19 cellular contexts compared by ENCODE assay signal in the genomic region with DNA sequence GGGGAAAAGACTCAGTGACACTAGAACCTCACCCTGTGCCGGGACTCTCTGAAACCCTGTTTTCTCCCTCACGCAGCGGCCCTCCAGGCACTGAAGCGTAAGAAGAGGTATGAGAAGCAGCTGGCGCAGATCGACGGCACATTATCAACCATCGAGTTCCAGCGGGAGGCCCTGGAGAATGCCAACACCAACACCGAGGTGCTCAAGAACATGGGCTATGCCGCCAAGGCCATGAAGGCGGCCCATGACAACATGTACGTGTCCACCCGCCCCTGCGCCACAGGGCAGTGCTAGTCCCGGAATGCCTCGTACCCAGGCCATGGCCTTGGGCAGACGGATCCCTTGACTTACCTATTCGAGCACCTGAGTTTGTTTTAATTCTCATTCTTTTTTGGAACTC. TPM values are rescaled to one million over a fixed set of nuclear protein-coding genes. Genes with fewer than 3 reads are reported as not detected.
DNase-seq lines count a peak whose midpoint lies in the region; ATAC-seq, FAIRE-seq and TF ChIP-seq lines count a peak whose summit lies in the region.
"Had no signal": no experiment of that assay in that cellular context is flagged by ENCODE, and none has a peak within 500 bp of the region (broad histone marks: within the 10 kb centered on the region; RNA-seq: fewer than 3 reads in every experiment).

No MANE protein-coding gene starts in this region.

- peaks cover 33% of the 10 kb centered on the region for H3K36me3 Mint-ChIP-seq in WTC11
- H3K36me3 Mint-ChIP-seq in naive thymus-derived CD4-positive, alpha-beta T cell: peaks cover 0 to 44% (median 24%) of the 10 kb centered on the region in 5 donors
- H3K36me3 Mint-ChIP-seq in activated T-cell treated with anti-CD3 and anti-CD28 coated beads, Interleukin-2, amount 50 U/mL, for 24 hours (ENCODE audit: low read depth): peaks cover 64% of the 10 kb centered on the region

- H3K27me3 ChIP-seq in HepG2 (ENCODE audit: control insufficient read depth in 1 of 2, insufficient read depth in 2 of 2, low read length in 2 of 2) (no peaks in the 10 kb centered on the region), right lobe of liver (no peaks in the 10 kb centered on the region), prostate gland (replicated peaks; ENCODE audit: insufficient read depth) (no peaks in the 10 kb centered on the region)
- H3K27me3 ChIP-seq in naive thymus-derived CD4-positive, alpha-beta T cell (ENCODE audit: control insufficient read depth in 2 of 2, insufficient read depth in 2 of 2, low read length in 2 of 2): no peaks in the 10 kb centered on the region
- H3K27me3 ChIP-seq: BLaER1 had no signal

- no peak overlapping the region for H3K4me3 Mint-ChIP-seq in WTC11
- peak overlapping the region in 1 of 10 donors; percentile 20 for H3K4me3 Mint-ChIP-seq in naive thymus-derived CD4-positive, alpha-beta T cell
- no peak overlapping the region for H3K4me3 Mint-ChIP-seq in activated T-cell treated with anti-CD3 and anti-CD28 coated beads, Interleukin-2, amount 50 U/mL, for 24 hours
- H3K4me3 Mint-ChIP-seq: CD8-positive, alpha-beta memory T cell had no signal

- TF ChIP-seq EP300 in HepG2 (IDR thresholded peaks at IDR 0.05; ENCODE audit: low read depth in 2 of 2, low read length in 2 of 2) (no peak), HepG2 (CRISPR knock-in tag; IDR thresholded peaks at IDR 0.05; ENCODE audit: borderline replicate concordance) (no peak)

- H3K4me2 ChIP-seq in HepG2 (ENCODE audit: low read depth, low read length): no peak overlapping the region
- H3K4me2 ChIP-seq: BLaER1 had no signal

- 97% methylated on average over 19 of the region's 19 CpGs for WGBS in HepG2 (ENCODE audit: low lambda C conversion rate)
- 98% methylated on average over 4 of the region's 19 CpGs for WGBS in right lobe of liver (ENCODE audit: insufficient coverage, low coverage, low lambda C conversion rate, missing lambda C conversion rate)
- WGBS in prostate gland: 96% methylated on average over 19 of the region's 19 CpGs

- POLR2A ChIA-PET in HepG2 (lab: Yijun Ruan, JAX) (no interaction called here), WTC11 (lab: Charles Lee) (no interaction called here)
- POLR2A ChIA-PET in naive thymus-derived CD4-positive, alpha-beta T cell (lab: Charles Lee): no interaction called here

- H2AFZ ChIP-seq in HepG2 (ENCODE audit: low read length): no peak overlapping the region

- H3K79me2 ChIP-seq in HepG2 (ENCODE audit: insufficient read depth, low read length): peaks cover 38% of the 10 kb centered on the region

- no peak for TF ChIP-seq RAD21 in HepG2 (CRISPR knock-in tag; IDR thresholded peaks at IDR 0.05)

- CTCF ChIA-PET in HepG2 (lab: Yijun Ruan, JAX; ENCODE audit: low intra/inter-chr PET ratio, low total read pairs) (no interaction called here), WTC11 (lab: Charles Lee) (interaction anchor here (1.2 kb wide), 1 partner anchor 34 kb away, joined by 3 read pairs; no protein-coding TSS in a partner anchor)
- CTCF ChIA-PET in naive thymus-derived CD4-positive, alpha-beta T cell (lab: Charles Lee): interaction anchor here (0.9 kb wide), 1 partner anchor 16 kb away, joined by 3 read pairs; no protein-coding TSS in a partner anchor

- H3K36me3 ChIP-seq in HepG2 (replicated peaks in 1 of 2; ENCODE audit: control insufficient read depth in 1 of 2, insufficient read depth in 2 of 2, low read length in 2 of 2) (peaks cover 37 to 46% of the 10 kb centered on the region in 2 experiments), right lobe of liver (peaks cover 0 to 29% (median 6%) of the 10 kb centered on the region in 4 donors), prostate gland (no peaks in the 10 kb centered on the region)
- H3K36me3 ChIP-seq in naive thymus-derived CD4-positive, alpha-beta T cell (ENCODE audit: control insufficient read depth in 2 of 3, insufficient read depth in 3 of 3, low read length in 3 of 3): peaks cover 0 to 28% (median 5%) of the 10 kb centered on the region in 3 experiments

- TF ChIP-seq POLR2A in HepG2 (IDR thresholded peaks at IDR 0.05; ENCODE audit: insufficient read depth in 1 of 2, low read depth in 2 of 2, low read length in 2 of 2) (no peak), right lobe of liver (IDR thresholded peaks at IDR 0.05) (no peak), prostate gland (IDR thresholded peaks at IDR 0.05) (no peak)

- H3K4me3 ChIP-seq in HepG2 (replicated peaks in 1 of 3; ENCODE audit: insufficient read depth in 1 of 3, low read depth in 2 of 3, low read length in 3 of 3) (no peak overlapping the region), right lobe of liver (no peak overlapping the region), prostate gland (no peak overlapping the region)
- H3K4me3 ChIP-seq in naive thymus-derived CD4-positive, alpha-beta T cell (ENCODE audit: low read length): no peak overlapping the region
- H3K4me3 ChIP-seq: BLaER1, HAP-1 had no signal

- H3K4me1 ChIP-seq in HepG2 (ENCODE audit: insufficient read depth, low read length): peaks cover 23% of the 10 kb centered on the region
- H3K4me1 ChIP-seq in right lobe of liver: peaks cover 0 to 11% (median 0%) of the 10 kb centered on the region in 4 donors
- H3K4me1 ChIP-seq in naive thymus-derived CD4-positive, alpha-beta T cell (ENCODE audit: control insufficient read depth in 2 of 2, insufficient read depth in 2 of 2, low read length in 2 of 2): peaks cover 4 to 41% of the 10 kb centered on the region in 2 donors
- H3K4me1 ChIP-seq in prostate gland (replicated peaks): peaks cover 11% of the 10 kb centered on the region

- no peaks in the 10 kb centered on the region for H3K9me3 ChIP-seq in HepG2 (ENCODE audit: low read length)
- H3K9me3 ChIP-seq in right lobe of liver: no peaks in the 10 kb centered on the region
- H3K9me3 ChIP-seq in naive thymus-derived CD4-positive, alpha-beta T cell (ENCODE audit: control insufficient read depth in 2 of 3, low read length in 3 of 3): no peaks in the 10 kb centered on the region
- H3K9me3 ChIP-seq in prostate gland: no peaks in the 10 kb centered on the region
- H3K9me3 ChIP-seq: BLaER1, Caco-2, HAP-1 had no signal

- no peaks in the 10 kb centered on the region for H3K9me3 Mint-ChIP-seq in WTC11
- no peaks in the 10 kb centered on the region for H3K9me3 Mint-ChIP-seq in naive thymus-derived CD4-positive, alpha-beta T cell
- no peaks in the 10 kb centered on the region for H3K9me3 Mint-ChIP-seq in activated T-cell treated with anti-CD3 and anti-CD28 coated beads, Interleukin-2, amount 50 U/mL, for 24 hours
- H3K9me3 Mint-ChIP-seq: CD8-positive, alpha-beta memory T cell had no signal

- FAIRE-seq in HepG2 (lab: Jason Lieb, UNC): no peak
- FAIRE-seq: GM19239 had no signal

- no peak for DNase-seq in HepG2 (ENCODE audit: low spot score)
- DNase-seq in right lobe of liver: no peak
- DNase-seq in WTC11 (ENCODE audit: low spot score): no peak
- no peak for DNase-seq in naive thymus-derived CD4-positive, alpha-beta T cell
- no peak for DNase-seq in prostate gland (ENCODE audit: low spot score)
- DNase-seq in kidney glomerular epithelial cell (lab: John Stamatoyannopoulos, UW): no peak
- DNase-seq in activated T-cell treated with anti-CD3 and anti-CD28 coated beads, Interleukin-2, amount 50 U/mL, for 24 hours: no peak
- DNase-seq: 8988T; AML-193; Caco-2; CD8-positive, alpha-beta memory T cell; DMS53; GF-D8; GOT3 had no signal

- no TSS peak for BruUV-seq in HepG2 (replicated peaks; lab: Mats Ljungman, UMichigan)

- TF ChIP-seq CTCF in HepG2 (CRISPR knock-in tag; IDR thresholded peaks at IDR 0.05): no peak
- TF ChIP-seq CTCF in right lobe of liver (IDR thresholded peaks at IDR 0.05): no peak
- no peak for TF ChIP-seq CTCF in WTC11 (IDR thresholded peaks at IDR 0.05)
- TF ChIP-seq CTCF in prostate gland (IDR thresholded peaks at IDR 0.05): no peak

- intact Hi-C loops in HepG2 (cut with micrococcal nuclease; ENCODE audit: unreplicated experiment) (no loop called here), right lobe of liver (cut with DNase I) (no loop called here), prostate gland (cut with DNase I) (no loop called here)
- intact Hi-C loops in naive thymus-derived CD4-positive, alpha-beta T cell (cut with micrococcal nuclease): no loop called here

- H3K27ac Mint-ChIP-seq in WTC11: peak overlapping the region; percentile 65
- H3K27ac Mint-ChIP-seq in naive thymus-derived CD4-positive, alpha-beta T cell: peak overlapping the region in 5 of 9 donors; percentile 38 to 67 (median 56)
- H3K27ac Mint-ChIP-seq in activated T-cell treated with anti-CD3 and anti-CD28 coated beads, Interleukin-2, amount 50 U/mL, for 24 hours: no peak overlapping the region

- no peak overlapping the region for H3K9ac ChIP-seq in HepG2 (ENCODE audit: insufficient read depth, low read depth, low read length)
- H3K9ac ChIP-seq: BLaER1 had no signal

- H4K20me1 ChIP-seq in HepG2 (ENCODE audit: insufficient read depth, low read length): peaks cover 14% of the 10 kb centered on the region; the same call in 1 of the 2 replicates

- in situ Hi-C loops in HepG2 (cut with HindIII; ENCODE audit: extremely low pct_ligation_motif_present, low pct_unique_long_range_greater_than_20kb): no loop called here

- ATAC-seq in HepG2 (no peak), right lobe of liver (no peak), WTC11 (no peak), HG02981 (IDR thresholded peaks at IDR 0.05; ENCODE audit: unreplicated experiment) (no peak)
- no peak for ATAC-seq in naive thymus-derived CD4-positive, alpha-beta T cell

- no peak overlapping the region for H3K27ac ChIP-seq in HepG2 (ENCODE audit: extremely low read length, insufficient read depth, low read length)
- no peak overlapping the region for H3K27ac ChIP-seq in right lobe of liver
- H3K27ac ChIP-seq in naive thymus-derived CD4-positive, alpha-beta T cell (ENCODE audit: low read depth, low read length): no peak overlapping the region
- no peak overlapping the region for H3K27ac ChIP-seq in prostate gland
- H3K27ac ChIP-seq: BLaER1, HL-60 had no signal

- H3K27me3 Mint-ChIP-seq in WTC11 (ENCODE audit: low read depth): no peaks in the 10 kb centered on the region
- H3K27me3 Mint-ChIP-seq in naive thymus-derived CD4-positive, alpha-beta T cell: no peaks in the 10 kb centered on the region
- H3K27me3 Mint-ChIP-seq in activated T-cell treated with anti-CD3 and anti-CD28 coated beads, Interleukin-2, amount 50 U/mL, for 24 hours: no peaks in the 10 kb centered on the region
- H3K27me3 Mint-ChIP-seq: CD8-positive, alpha-beta memory T cell had no signal

- H3K4me1 Mint-ChIP-seq in WTC11: peaks cover 34% of the 10 kb centered on the region
- H3K4me1 Mint-ChIP-seq in naive thymus-derived CD4-positive, alpha-beta T cell: peaks cover 58 to 97% (median 88%) of the 10 kb centered on the region in 7 donors
- peaks cover 78% of the 10 kb centered on the region for H3K4me1 Mint-ChIP-seq in activated T-cell treated with anti-CD3 and anti-CD28 coated beads, Interleukin-2, amount 50 U/mL, for 24 hours (ENCODE audit: low read depth)

RNA-seq across cellular contexts. Expression of gene CHMP4B, which starts 37.2 kb away (rescaled TPM):
- 40.1 and 55.7 TPM in 2 replicates for total RNA-seq in HepG2 (2016; rRNA removed; fragmentation: Illumina TruSeq; extraction: Trizol)
- total RNA-seq in HepG2 (2016; cell fraction: cytosol; rRNA removed; fragmentation: Illumina TruSeq; extraction: Trizol; ENCODE audit: low read depth): 21.5 and 22.5 TPM in 2 replicates
- total RNA-seq in HepG2 (2016; cell fraction: insoluble cytoplasmic fraction; rRNA removed; fragmentation: Illumina TruSeq; extraction: Trizol): 38.1 and 49.5 TPM in 2 replicates
- 48.4 and 51.3 TPM in 2 replicates for total RNA-seq in HepG2 (2016; cell fraction: membrane; rRNA removed; fragmentation: Illumina TruSeq; extraction: Trizol)
- total RNA-seq in HepG2 (2016; cell fraction: nucleus; rRNA removed; fragmentation: Illumina TruSeq; extraction: Trizol): 20.3 and 20.7 TPM in 2 replicates
- polyA plus RNA-seq in HepG2 (2011; rRNA removed): 45.6 and 53.3 TPM in 2 replicates
- polyA plus RNA-seq in HepG2 (2011; cell fraction: cytosol; rRNA removed): 41.0 and 57.4 TPM in 2 replicates
- 16.8 and 22.7 TPM in 2 replicates for polyA plus RNA-seq in HepG2 (2011; cell fraction: nucleus; rRNA removed)
- 89.7 and 106 TPM in 2 replicates for polyA plus RNA-seq in HepG2 (2012)
- 70.9 and 93.4 TPM in 2 replicates for polyA plus RNA-seq in HepG2 (2016; cell fraction: cytosol; fragmentation: Illumina TruSeq; extraction: Trizol; ENCODE audit: low read depth)
- polyA plus RNA-seq in HepG2 (2016; cell fraction: insoluble cytoplasmic fraction; fragmentation: Illumina TruSeq; extraction: Trizol; ENCODE audit: low read depth): 148 and 160 TPM in 2 replicates
- polyA plus RNA-seq in HepG2 (2016; cell fraction: membrane; fragmentation: Illumina TruSeq; extraction: Trizol; ENCODE audit: low read depth): 107 and 129 TPM in 2 replicates
- polyA plus RNA-seq in HepG2 (2016; cell fraction: nucleus; fragmentation: Illumina TruSeq; extraction: Trizol; ENCODE audit: insufficient read depth, low read depth): 88.7 and 93.2 TPM in 2 replicates
- polyA minus RNA-seq in HepG2 (2011; rRNA and poly(A)+ RNA removed; ENCODE audit: low replicate concordance): 12.1 and 18.5 TPM in 2 replicates
- 23.5 and 28.2 TPM in 2 replicates for polyA minus RNA-seq in HepG2 (2011; cell fraction: cytosol; rRNA and poly(A)+ RNA removed)
- 9.5 and 11.8 TPM in 2 replicates for polyA minus RNA-seq in HepG2 (2011; cell fraction: nucleus; rRNA and poly(A)+ RNA removed)
- 10 to 100 TPM; 21.0 to 40.8 (median 28.3) TPM for total RNA-seq in right lobe of liver
- total RNA-seq in WTC11 (2021): 65.4 to 72.5 TPM (median 66.1 TPM) in 3 replicates
- total RNA-seq in naive thymus-derived CD4-positive, alpha-beta T cell: 10 to 100 TPM; 47.5 to 80.8 (median 54.4) TPM
- polyA plus RNA-seq in naive thymus-derived CD4-positive, alpha-beta T cell: 1 to 10 TPM; 4.9 to 5.2 TPM
- total RNA-seq in prostate gland: 10 to 100 TPM; 75.7 to 85.8 TPM
